1 cellular context compared by ENCODE assay signal in genomic region chr3:88000853-88001252, GRCh38.
TF ChIP-seq lines count a peak whose summit lies in the region.

No MANE protein-coding gene starts in this region.

TF ChIP-seq in K562, 482 proteins besides CTCF, POLR2A, EP300 and RAD21 (continued from another document):
- TF ChIP-seq, protein P1, sequence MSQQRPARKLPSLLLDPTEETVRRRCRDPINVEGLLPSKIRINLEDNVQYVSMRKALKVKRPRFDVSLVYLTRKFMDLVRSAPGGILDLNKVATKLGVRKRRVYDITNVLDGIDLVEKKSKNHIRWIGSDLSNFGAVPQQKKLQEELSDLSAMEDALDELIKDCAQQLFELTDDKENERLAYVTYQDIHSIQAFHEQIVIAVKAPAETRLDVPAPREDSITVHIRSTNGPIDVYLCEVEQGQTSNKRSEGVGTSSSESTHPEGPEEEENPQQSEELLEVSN (IDR thresholded peaks at IDR 0.05; ENCODE audit: borderline replicate concordance in 1 of 2, extremely low read depth in 1 of 2, insufficient read depth in 1 of 2, insufficient read length in 1 of 2, low read depth in 1 of 2, low read length in 1 of 2, poor library complexity in 1 of 2, severe bottlenecking in 1 of 2): no peak
